In genomic region chr19:34359140-34359953, GRCh38 we compare ENCODE assay signal across 1 cellular context.
A peak's percentile ranks its signal among the peaks of the same experiment; 100 is the strongest.
TF ChIP-seq lines count a peak whose summit lies in the region.

No MANE protein-coding gene starts in this region.

TF ChIP-seq in WTC11, 78 proteins besides CTCF, POLR2A, EP300 and RAD21 (continued from another document):
- TF ChIP-seq ZNF532 (CRISPR knock-in tag; IDR thresholded peaks at IDR 0.05; ENCODE audit: borderline replicate concordance) (no peak), NR3C1 (CRISPR knock-in tag; conservative IDR thresholded peaks at IDR 0.05; ENCODE audit: low read depth) (no peak), USF2 (CRISPR knock-in tag; IDR thresholded peaks at IDR 0.05) (peak; percentile 78), E2F4 (CRISPR knock-in tag; IDR thresholded peaks at IDR 0.05; ENCODE audit: borderline replicate concordance, low read depth) (no peak), HMGXB4 (CRISPR knock-in tag; IDR thresholded peaks at IDR 0.05) (peak; percentile 81), CDX4 (CRISPR knock-in tag; IDR thresholded peaks at IDR 0.05; ENCODE audit: borderline replicate concordance) (no peak), SMAD4 (CRISPR knock-in tag; IDR thresholded peaks at IDR 0.05) (no peak), ATF3 (CRISPR knock-in tag; conservative IDR thresholded peaks at IDR 0.05) (no peak), ETV6 (CRISPR knock-in tag; IDR thresholded peaks at IDR 0.05) (peak; percentile 97), TP53 (CRISPR knock-in tag; IDR thresholded peaks at IDR 0.05) (no peak), STAT6 (CRISPR knock-in tag; conservative IDR thresholded peaks at IDR 0.05; ENCODE audit: low read depth) (no peak), NFE2L1 (CRISPR knock-in tag; IDR thresholded peaks at IDR 0.05) (peak; percentile 99), ZNF232 (CRISPR knock-in tag; IDR thresholded peaks at IDR 0.05) (peak; percentile 95), ZNF423 (CRISPR knock-in tag; IDR thresholded peaks at IDR 0.05) (no peak), IRF2 (CRISPR knock-in tag; IDR thresholded peaks at IDR 0.05; ENCODE audit: borderline replicate concordance, low read depth) (no peak), ZNF263 (CRISPR knock-in tag; IDR thresholded peaks at IDR 0.05; ENCODE audit: low read depth) (no peak), GABPB1 (CRISPR knock-in tag; IDR thresholded peaks at IDR 0.05) (peak; percentile 18; the same call in 1 of the 2 replicates), E2F5 (CRISPR knock-in tag; IDR thresholded peaks at IDR 0.05) (no peak), SOX15 (CRISPR knock-in tag; IDR thresholded peaks at IDR 0.05) (no peak), ERG (CRISPR knock-in tag; IDR thresholded peaks at IDR 0.05) (no peak), FOXP4 (CRISPR knock-in tag; IDR thresholded peaks at IDR 0.05) (peak; percentile 91), IRF1 (CRISPR knock-in tag; IDR thresholded peaks at IDR 0.05) (0 out of 2 replicates have a peak, but pooled peaks have one; percentile 41), EMX1 (CRISPR knock-in tag; IDR thresholded peaks at IDR 0.05) (no peak), ATF6 (CRISPR knock-in tag; IDR thresholded peaks at IDR 0.05) (no peak)
